Comparison of ENCODE assay signal across 1 cellular context in genomic region chr19:47058621-47059020, GRCh38.
TF ChIP-seq lines count a peak whose summit lies in the region.

No MANE protein-coding gene starts in this region.

TF ChIP-seq in HepG2, 621 proteins besides CTCF, POLR2A, EP300 and RAD21 (continued from another document and continues in another):
- TF ChIP-seq USF2 (IDR thresholded peaks at IDR 0.05; ENCODE audit: low read depth, low read length) = no peak
- no peak for TF ChIP-seq USF2 (CRISPR knock-in tag; IDR thresholded peaks at IDR 0.05; ENCODE audit: borderline replicate concordance)
- TF ChIP-seq ARID4A (CRISPR knock-in tag; IDR thresholded peaks at IDR 0.05; ENCODE audit: borderline replicate concordance) = peak; percentile 42; the same call in 1 of the 2 replicates
- TF ChIP-seq ARID5B (CRISPR knock-in tag; IDR thresholded peaks at IDR 0.05) = peak; percentile 24; the same call in 1 of the 2 replicates
- no peak for TF ChIP-seq FOXA1 (IDR thresholded peaks at IDR 0.05)
- TF ChIP-seq FOXA1 (CRISPR knock-in tag; IDR thresholded peaks at IDR 0.05) = peak; percentile 31; the same call in 1 of the 2 replicates
- no peak for TF ChIP-seq ZIK1 (CRISPR knock-in tag; IDR thresholded peaks at IDR 0.05; ENCODE audit: borderline replicate concordance, low read depth)
- TF ChIP-seq TCF7 (IDR thresholded peaks at IDR 0.05; ENCODE audit: low read depth) = peak; percentile 52
- peak; percentile 59 for TF ChIP-seq RARA (CRISPR knock-in tag; IDR thresholded peaks at IDR 0.05)
- no peak for TF ChIP-seq PHF8 (CRISPR knock-in tag; IDR thresholded peaks at IDR 0.05)
- TF ChIP-seq SP2 (CRISPR knock-in tag; IDR thresholded peaks at IDR 0.05) = no peak
- no peak for TF ChIP-seq ZZZ3 (CRISPR knock-in tag; IDR thresholded peaks at IDR 0.05; ENCODE audit: borderline replicate concordance)
- TF ChIP-seq ZNF317 (CRISPR knock-in tag; IDR thresholded peaks at IDR 0.05) = no peak
- TF ChIP-seq ZFP1 (CRISPR knock-in tag; IDR thresholded peaks at IDR 0.05) = peak; percentile 18; the same call in 1 of the 2 replicates
- no peak for TF ChIP-seq RORA (CRISPR knock-in tag; IDR thresholded peaks at IDR 0.05)
- TF ChIP-seq HHEX (CRISPR knock-in tag; IDR thresholded peaks at IDR 0.05) = no peak
- no peak for TF ChIP-seq ATF7 (IDR thresholded peaks at IDR 0.05)
- TF ChIP-seq ATF7 (CRISPR knock-in tag; IDR thresholded peaks at IDR 0.05) = no peak
- TF ChIP-seq HNF4G (IDR thresholded peaks at IDR 0.05; ENCODE audit: borderline replicate concordance, low read depth, low read length) = peak; percentile 64; the same call in 1 of the 2 replicates
- TF ChIP-seq HNF4G (CRISPR knock-in tag; IDR thresholded peaks at IDR 0.05; ENCODE audit: borderline replicate concordance, low read depth) = peak; percentile 45; the same call in 1 of the 2 replicates
- no peak for TF ChIP-seq ZNF713 (CRISPR knock-in tag; IDR thresholded peaks at IDR 0.05)
- TF ChIP-seq BORCS8-MEF2B (CRISPR knock-in tag; IDR thresholded peaks at IDR 0.05) = no peak
- TF ChIP-seq ZNF7 (CRISPR knock-in tag; IDR thresholded peaks at IDR 0.05) = no peak
- no peak for TF ChIP-seq NKX3-1 (CRISPR knock-in tag; IDR thresholded peaks at IDR 0.05)
- TF ChIP-seq YEATS2 (CRISPR knock-in tag; IDR thresholded peaks at IDR 0.05; ENCODE audit: borderline replicate concordance) = no peak
- TF ChIP-seq ZFY (CRISPR knock-in tag; IDR thresholded peaks at IDR 0.05) = no peak
- TF ChIP-seq ZBTB42 (CRISPR knock-in tag; IDR thresholded peaks at IDR 0.05) = no peak
- 0 out of 2 replicates have a peak, but pooled peaks have one; percentile 32 for TF ChIP-seq ZNF619 (CRISPR knock-in tag; IDR thresholded peaks at IDR 0.05)
- no peak for TF ChIP-seq ZBTB7A (CRISPR knock-in tag; IDR thresholded peaks at IDR 0.05)
- no peak for TF ChIP-seq ZNF414 (CRISPR knock-in tag; IDR thresholded peaks at IDR 0.05)
- peak; percentile 54; the same call in 1 of the 2 replicates for TF ChIP-seq ZBTB7B (CRISPR knock-in tag; IDR thresholded peaks at IDR 0.05)
- no peak for TF ChIP-seq SKI (IDR thresholded peaks at IDR 0.05; ENCODE audit: partially characterized antibody)
- no peak for TF ChIP-seq TEAD2 (CRISPR knock-in tag; IDR thresholded peaks at IDR 0.05)
- TF ChIP-seq ZXDC (CRISPR knock-in tag; IDR thresholded peaks at IDR 0.05) = no peak
- TF ChIP-seq NPAS2 (CRISPR knock-in tag; IDR thresholded peaks at IDR 0.05; ENCODE audit: borderline replicate concordance) = no peak
- TF ChIP-seq ARNT (IDR thresholded peaks at IDR 0.05) = no peak
- TF ChIP-seq ZNF746 (CRISPR knock-in tag; IDR thresholded peaks at IDR 0.05) = 0 out of 2 replicates have a peak, but pooled peaks have one; percentile 35
- TF ChIP-seq ATF3 (CRISPR knock-in tag; IDR thresholded peaks at IDR 0.05) = peak; percentile 57; the same call in 1 of the 2 replicates
- no peak for TF ChIP-seq PRMT3 (CRISPR knock-in tag; IDR thresholded peaks at IDR 0.05; ENCODE audit: borderline replicate concordance, low read depth)
- no peak for TF ChIP-seq E2F1 (CRISPR knock-in tag; IDR thresholded peaks at IDR 0.05)
- TF ChIP-seq MIXL1 (CRISPR knock-in tag; IDR thresholded peaks at IDR 0.05) = 0 out of 2 replicates have a peak, but pooled peaks have one; percentile 33
- TF ChIP-seq ZNF33A (CRISPR knock-in tag; IDR thresholded peaks at IDR 0.05; ENCODE audit: borderline replicate concordance) = no peak
- no peak for TF ChIP-seq ZNF33B (CRISPR knock-in tag; IDR thresholded peaks at IDR 0.05)
- no peak; the same call in 1 of the 2 replicates for TF ChIP-seq ZNF292 (CRISPR knock-in tag; IDR thresholded peaks at IDR 0.05; ENCODE audit: borderline replicate concordance, low read depth)
- TF ChIP-seq NFE2L2 (IDR thresholded peaks at IDR 0.05; ENCODE audit: low read length) = no peak
- peak; percentile 57; the same call in 1 of the 3 replicates for TF ChIP-seq MXI1 (IDR thresholded peaks at IDR 0.05; ENCODE audit: borderline replicate concordance, low read depth, low read length)
- TF ChIP-seq ZNF609 (CRISPR knock-in tag; IDR thresholded peaks at IDR 0.05; ENCODE audit: borderline replicate concordance) = peak; percentile 24; the same call in 1 of the 2 replicates
- TF ChIP-seq ZNF224 (CRISPR knock-in tag; IDR thresholded peaks at IDR 0.05) = no peak
